ENCODE assay signal across 10 cellular contexts in the genomic region with DNA sequence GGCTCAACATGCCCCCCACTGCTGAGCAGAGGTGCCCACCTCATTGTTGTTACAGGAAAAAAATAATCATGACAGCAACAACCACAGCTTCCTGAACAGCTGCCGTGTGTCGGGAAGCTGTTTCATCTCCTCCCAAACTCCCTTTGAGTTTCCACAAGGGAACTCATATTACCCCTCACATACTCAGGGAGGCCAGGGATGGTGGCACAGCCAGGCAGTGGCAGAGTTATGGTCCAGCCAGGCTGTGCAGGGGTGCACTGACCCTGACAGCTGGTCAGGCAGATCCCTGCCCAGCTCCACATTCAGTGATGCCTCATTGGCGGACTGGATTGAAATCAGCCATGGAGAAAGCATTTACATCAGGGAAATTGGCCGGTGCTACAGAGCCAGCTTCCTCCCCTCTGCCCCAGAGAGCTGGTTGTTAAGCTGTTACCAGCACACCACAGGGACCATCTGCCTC. TPM values are rescaled to one million over a fixed set of nuclear protein-coding genes. Genes with fewer than 3 reads are reported as not detected.
DNase-seq lines count a peak whose midpoint lies in the region; ATAC-seq and TF ChIP-seq lines count a peak whose summit lies in the region.
"Had no signal": no experiment of that assay in that cellular context is flagged by ENCODE, and none has a peak within 500 bp of the region (broad histone marks: within the 10 kb centered on the region; RNA-seq: fewer than 3 reads in every experiment).

No MANE protein-coding gene starts in this region.

- in situ Hi-C loops in astrocyte of the spinal cord (cut with HindIII; ENCODE audit: low sequenced_read_pairs): no loop called here

- WGBS in lower leg skin, 2 donors: 57 to 59% methylated on average over 4 of the region's 4 CpGs

- POLR2A ChIA-PET in CD8-positive, alpha-beta T cell (lab: Charles Lee): interaction anchor here (0.6 to 4.1 kb wide), 9 partner anchors 7 to 192 kb away, joined by 3 to 51 read pairs (median 4); no protein-coding TSS in a partner anchor
- POLR2A ChIA-PET in naive thymus-derived CD4-positive, alpha-beta T cell (lab: Charles Lee): interaction anchor here (0.6 to 16.7 kb wide), 9 partner anchors 8 to 1347 kb away, joined by 3 to 448 read pairs (median 12); no protein-coding TSS in a partner anchor

- H3K9me3 ChIP-seq in CD8-positive, alpha-beta T cell (ENCODE audit: low read length): no peaks in the 10 kb centered on the region
- no peaks in the 10 kb centered on the region for H3K9me3 ChIP-seq in naive thymus-derived CD4-positive, alpha-beta T cell (ENCODE audit: control insufficient read depth in 2 of 3, low read length in 3 of 3)

- no peaks in the 10 kb centered on the region for H3K36me3 ChIP-seq in CD8-positive, alpha-beta T cell (ENCODE audit: insufficient read depth, low read length)
- H3K36me3 ChIP-seq in naive thymus-derived CD4-positive, alpha-beta T cell (ENCODE audit: control insufficient read depth in 2 of 3, insufficient read depth in 3 of 3, low read length in 3 of 3): no peaks in the 10 kb centered on the region

- CTCF ChIA-PET in CD8-positive, alpha-beta T cell (lab: Charles Lee): interaction anchor here (0.8 to 2.2 kb wide), 4 partner anchors 14 to 40 kb away, joined by 3 to 7 read pairs (median 4); no protein-coding TSS in a partner anchor
- CTCF ChIA-PET in naive thymus-derived CD4-positive, alpha-beta T cell (lab: Charles Lee): interaction anchor here (0.6 to 4.3 kb wide), 7 partner anchors 10 to 520 kb away, joined by 3 to 29 read pairs (median 4); no protein-coding TSS in a partner anchor

- intact Hi-C loops in CD8-positive, alpha-beta T cell (cut with DNase I, micrococcal nuclease): loop anchor here (1.0 kb wide), 2 partner anchors 8 to 18 kb away; no protein-coding TSS in a partner anchor
- intact Hi-C loops in naive thymus-derived CD4-positive, alpha-beta T cell (cut with micrococcal nuclease): loop anchor here (1.0 to 10.0 kb wide), 6 partner anchors 8 to 556 kb away; partner anchors contain the start of genes REXO4 (in 1 of the 2) and RNU6ATAC (in 1 of the 2)
- intact Hi-C loops in lower leg skin (cut with DNase I; ENCODE audit: low total_unique reads): no loop called here

- H3K36me3 Mint-ChIP-seq in CD8-positive, alpha-beta T cell: no peaks in the 10 kb centered on the region
- H3K36me3 Mint-ChIP-seq in naive thymus-derived CD4-positive, alpha-beta T cell: peaks cover 0 to 12% (median 7%) of the 10 kb centered on the region in 5 donors

- H3K27me3 ChIP-seq in CD8-positive, alpha-beta T cell (ENCODE audit: insufficient read depth, low read length): no peaks in the 10 kb centered on the region
- H3K27me3 ChIP-seq in naive thymus-derived CD4-positive, alpha-beta T cell (ENCODE audit: control insufficient read depth in 2 of 2, insufficient read depth in 2 of 2, low read length in 2 of 2): no peaks in the 10 kb centered on the region

- no peak for TF ChIP-seq CTCF in CD8-positive, alpha-beta T cell (IDR thresholded peaks at IDR 0.05)
- TF ChIP-seq CTCF in astrocyte of the spinal cord (IDR thresholded peaks at IDR 0.05; ENCODE audit: low read depth, low read length): no peak
- no peak for TF ChIP-seq CTCF in lower leg skin (IDR thresholded peaks at IDR 0.05)

- peaks cover 41% of the 10 kb centered on the region for H3K4me1 ChIP-seq in CD8-positive, alpha-beta T cell (ENCODE audit: insufficient read depth, low read length)
- H3K4me1 ChIP-seq in naive thymus-derived CD4-positive, alpha-beta T cell (ENCODE audit: control insufficient read depth in 2 of 2, insufficient read depth in 2 of 2, low read length in 2 of 2): peaks cover 31 to 66% of the 10 kb centered on the region in 2 donors

- no peaks in the 10 kb centered on the region for H3K9me3 Mint-ChIP-seq in CD8-positive, alpha-beta T cell
- H3K9me3 Mint-ChIP-seq in naive thymus-derived CD4-positive, alpha-beta T cell: peaks cover 0 to 1% (median 0%) of the 10 kb centered on the region in 11 donors

- H3K27me3 Mint-ChIP-seq in CD8-positive, alpha-beta T cell (ENCODE audit: low read depth): no peaks in the 10 kb centered on the region
- H3K27me3 Mint-ChIP-seq in naive thymus-derived CD4-positive, alpha-beta T cell: peaks cover 0 to 23% (median 0%) of the 10 kb centered on the region in 5 donors

- peak overlapping the region; percentile 97 for H3K27ac Mint-ChIP-seq in CD8-positive, alpha-beta T cell
- H3K27ac Mint-ChIP-seq in naive thymus-derived CD4-positive, alpha-beta T cell: peak overlapping the region in 8 of 9 donors; percentile 98 to 100 (median 99)

- H3K27ac ChIP-seq in CD8-positive, alpha-beta T cell (ENCODE audit: low read depth, low read length): peak overlapping the region; percentile 81
- H3K27ac ChIP-seq in naive thymus-derived CD4-positive, alpha-beta T cell (ENCODE audit: low read depth, low read length): peak overlapping the region; percentile 91

- H3K4me3 Mint-ChIP-seq in CD8-positive, alpha-beta T cell: peak overlapping the region; percentile 75
- peak overlapping the region; percentile 34 to 93 (median 90) for H3K4me3 Mint-ChIP-seq in naive thymus-derived CD4-positive, alpha-beta T cell

- H3K4me1 Mint-ChIP-seq in CD8-positive, alpha-beta T cell (ENCODE audit: low read depth): peaks cover 61% of the 10 kb centered on the region
- peaks cover 32 to 82% (median 63%) of the 10 kb centered on the region in 7 donors for H3K4me1 Mint-ChIP-seq in naive thymus-derived CD4-positive, alpha-beta T cell

- ATAC-seq in CD8-positive, alpha-beta T cell: peak; percentile 2
- ATAC-seq in naive thymus-derived CD4-positive, alpha-beta T cell: peak; percentile 10
- no peak for ATAC-seq in GM21737 (IDR thresholded peaks at IDR 0.05; ENCODE audit: unreplicated experiment)

- no peak for TF ChIP-seq POLR2A in lower leg skin (IDR thresholded peaks at IDR 0.05)

- peak overlapping the region; percentile 69 for H3K4me3 ChIP-seq in CD8-positive, alpha-beta T cell (ENCODE audit: low read depth, low read length)
- no peak overlapping the region for H3K4me3 ChIP-seq in astrocyte of the spinal cord (ENCODE audit: low read depth, low read length)
- peak overlapping the region; percentile 70 for H3K4me3 ChIP-seq in naive thymus-derived CD4-positive, alpha-beta T cell (ENCODE audit: low read length)
- no peak overlapping the region for H3K4me3 ChIP-seq in lower leg skin (ENCODE audit: low read depth, poor library complexity, severe bottlenecking)

- peak in 1 of 7 experiments; percentile 46 for DNase-seq in CD8-positive, alpha-beta T cell
- peak; percentile 87 for DNase-seq in NCI-H1694 treated with DMSO at 0.1 percent for 48 hours (lab: John Stamatoyannopoulos, UW)
- peak; percentile 21 for DNase-seq in astrocyte of the spinal cord (ENCODE audit: low read depth, low spot score)
- peak in 1 of 9 donors; percentile 23 for DNase-seq in naive thymus-derived CD4-positive, alpha-beta T cell
- no peak for DNase-seq in NCI-H1092 treated with DMSO at 0.1 percent for 48 hours (lab: John Stamatoyannopoulos, UW)
- no peak for DNase-seq in HT-29 (ENCODE audit: low spot score)
- DNase-seq in lower leg skin (ENCODE audit: low spot score in 2 of 2): no peak
- DNase-seq: DMS79 treated with DMSO at 0.1 percent for 48 hours, OCI-M1 had no signal

RNA-seq across cellular contexts. Expression of gene SARDH, which starts 37.3 kb away (rescaled TPM):
- 10 to 100 TPM; 10.2 to 11.4 TPM for total RNA-seq in CD8-positive, alpha-beta T cell
- total RNA-seq in naive thymus-derived CD4-positive, alpha-beta T cell: 10 to 100 TPM in 3 of 5 experiments, 1 to 10 TPM in 1, under 1 TPM in 1; 0.73 to 27.2 (median 16.5) TPM
- 10 to 100 TPM; 10.2 to 11.0 TPM for polyA plus RNA-seq in naive thymus-derived CD4-positive, alpha-beta T cell
- 2.5 and 2.7 TPM in 2 replicates for total RNA-seq in HT-29 (2014; rRNA removed; shearing (Covaris generic))
- under 1 TPM in 2 of 4 donors, not detected in 2; 0.10 to 0.29 TPM for total RNA-seq in lower leg skin

Comparison
In these comparisons a context has a peak if more than half of its experiments do, and no peak if none do; other contexts are left out.
1. DNase-seq: peak in NCI-H1694 treated with DMSO at 0.1 percent for 48 hours (single experiment) and astrocyte of the spinal cord (single experiment); none in NCI-H1092 treated with DMSO at 0.1 percent for 48 hours (single experiment), HT-29 (single experiment) and lower leg skin (0 of 2).
2. H3K4me3 ChIP-seq: peak in CD8-positive, alpha-beta T cell (single experiment) and naive thymus-derived CD4-positive, alpha-beta T cell (single experiment); none in astrocyte of the spinal cord (single experiment) and lower leg skin (single experiment).